ENCODE assay signal across 20 cellular contexts in genomic region chr7:54995166-54995565, GRCh38. TPM values are rescaled to one million over a fixed set of nuclear protein-coding genes. Genes with fewer than 3 reads are reported as not detected.
A peak's percentile ranks its signal among the peaks of the same experiment; 100 is the strongest.
DNase-seq lines count a peak whose midpoint lies in the region; ATAC-seq and TF ChIP-seq lines count a peak whose summit lies in the region.
"Had no signal": no experiment of that assay in that cellular context is flagged by ENCODE, and none has a peak within 500 bp of the region (broad histone marks: within the 10 kb centered on the region; RNA-seq: fewer than 3 reads in every experiment).

No MANE protein-coding gene starts in this region.

- intact Hi-C loops in Calu3 (cut with micrococcal nuclease; ENCODE audit: unreplicated experiment) = no loop called here

- 94% methylated on average over 5 of the region's 5 CpGs for WGBS in hepatocyte (ENCODE audit: low lambda C conversion rate, missing lambda C conversion rate)

- no peak for DNase-seq in Calu3
- DNase-seq in T-helper 17 cell = no peak
- DNase-seq in hepatocyte (ENCODE audit: low spot score) = no peak
- no peak for DNase-seq in dedifferentiated amniotic fluid mesenchymal stem cell (ENCODE audit: extremely low spot score)
- DNase-seq in DMS114 treated with DMSO at 0.1 percent for 48 hours (lab: John Stamatoyannopoulos, UW; ENCODE audit: unreplicated experiment) = no peak
- no peak for DNase-seq in GM10248 (ENCODE audit: extremely low spot score)
- DNase-seq: activated B cell treated with CpG ODN at 0.5 μM for 24 hours, cortex of kidney, DND-41, left cardiac atrium, mesendoderm, NCI-H1417, NCI-H510A had no signal

- H3K4me3 ChIP-seq in ACC112 (ENCODE audit: low read depth, low read length) = peak overlapping the region; percentile 24; the same call in 1 of the 2 replicates
- no peak overlapping the region for H3K4me3 ChIP-seq in hepatocyte
- H3K4me3 ChIP-seq: cardiac muscle cell, GM23338, skin epidermis, thoracic aorta had no signal

- peak overlapping the region; percentile 66 for H3K27ac ChIP-seq in ACC112 (ENCODE audit: low read depth, low read length)
- peak overlapping the region; percentile 71 for H3K27ac ChIP-seq in hepatocyte
- H3K27ac ChIP-seq: cardiac muscle cell, HL-60, skin epidermis, thoracic aorta had no signal

- no peaks in the 10 kb centered on the region for H3K27me3 ChIP-seq in ACC112 (ENCODE audit: insufficient read depth, low read length)
- H3K27me3 ChIP-seq in hepatocyte = no peaks in the 10 kb centered on the region
- H3K27me3 ChIP-seq: cardiac muscle cell had no signal

- H3K4me1 Mint-ChIP-seq in Calu3 (ENCODE audit: low read depth, unreplicated experiment) (peaks cover 32% of the 10 kb centered on the region), T-helper 17 cell (peaks cover 15% of the 10 kb centered on the region)
- H3K4me1 Mint-ChIP-seq: activated B cell treated with CpG ODN at 0.5 μM for 24 hours had no signal

- H3K27me3 Mint-ChIP-seq in Calu3 (ENCODE audit: unreplicated experiment) (no peaks in the 10 kb centered on the region), T-helper 17 cell (peaks cover 6% of the 10 kb centered on the region)

- H3K9me3 ChIP-seq in T-helper 17 cell (ENCODE audit: control insufficient read depth, low read length, poor library complexity, severe bottlenecking) (no peaks in the 10 kb centered on the region), hepatocyte (ENCODE audit: low read depth) (no peaks in the 10 kb centered on the region)
- H3K9me3 ChIP-seq: thoracic aorta had no signal

- POLR2A ChIA-PET in GM10248 (lab: Yijun Ruan, JAX) = no interaction called here

- no peaks in the 10 kb centered on the region for H3K9me2 ChIP-seq in hepatocyte (replicated peaks; ENCODE audit: insufficient read depth)

- no TSS peak for BruUV-seq in Calu3 (replicated peaks; lab: Mats Ljungman, UMichigan)

- ATAC-seq in T-helper 17 cell = no peak
- ATAC-seq: GM23338, left cardiac atrium had no signal

- no peaks in the 10 kb centered on the region for H4K20me1 ChIP-seq in hepatocyte (ENCODE audit: insufficient read depth, poor library complexity, severe bottlenecking)

- no peak overlapping the region for H3K4me2 ChIP-seq in hepatocyte
- H3K4me2 ChIP-seq: GM23338 had no signal

- no peak overlapping the region for H3K4me3 Mint-ChIP-seq in Calu3 (ENCODE audit: low read depth, unreplicated experiment)
- H3K4me3 Mint-ChIP-seq in T-helper 17 cell = no peak overlapping the region
- H3K4me3 Mint-ChIP-seq: activated B cell treated with CpG ODN at 0.5 μM for 24 hours, GM23338 had no signal

- H3K27ac Mint-ChIP-seq in Calu3 (ENCODE audit: unreplicated experiment) (peak overlapping the region; percentile 47), T-helper 17 cell (peak overlapping the region; percentile 24)
- H3K27ac Mint-ChIP-seq: activated B cell treated with CpG ODN at 0.5 μM for 24 hours, GM23338 had no signal

- H3K9me3 Mint-ChIP-seq in Calu3 (ENCODE audit: low read depth, unreplicated experiment) = peaks cover 2% of the 10 kb centered on the region
- H3K9me3 Mint-ChIP-seq: activated B cell treated with CpG ODN at 0.5 μM for 24 hours; GM23338; T-helper 2 cell treated with Interferon-gamma antibody and Interleukin-4, amounts not matched to agents 5 μg/mL and 100 μg/mL, for 36 hours had no signal

- H2AFZ ChIP-seq in ACC112 (ENCODE audit: low read length, unreplicated experiment) (no peak overlapping the region), hepatocyte (no peak overlapping the region)
- H2AFZ ChIP-seq: GM23338 had no signal

- TF ChIP-seq CTCF in Calu3 (IDR thresholded peaks at IDR 0.05; ENCODE audit: unreplicated experiment) (no peak), hepatocyte (IDR thresholded peaks at IDR 0.05; ENCODE audit: poor library complexity) (no peak), GM10248 (IDR thresholded peaks at IDR 0.05; ENCODE audit: control extremely low read depth, extremely low read depth, low read depth, missing control alignments) (no peak)

- H3K4me1 ChIP-seq in ACC112 (ENCODE audit: control insufficient read depth, insufficient read depth, low read length, unreplicated experiment) (peaks cover 30% of the 10 kb centered on the region), hepatocyte (ENCODE audit: insufficient read depth) (no peaks in the 10 kb centered on the region)

- H3K79me2 ChIP-seq in ACC112 (ENCODE audit: control insufficient read depth, insufficient read depth, low read length, unreplicated experiment) = no peaks in the 10 kb centered on the region
- H3K79me2 ChIP-seq in hepatocyte = no peaks in the 10 kb centered on the region

- CTCF ChIA-PET in Calu3 (lab: Charles Lee) (interaction anchor here (1.9 kb wide), 1 partner anchor 9 kb away, joined by 7 read pairs; no protein-coding TSS in a partner anchor), GM10248 (lab: Yijun Ruan, JAX) (no interaction called here)

- H3K36me3 Mint-ChIP-seq in Calu3 (ENCODE audit: insufficient read depth, unreplicated experiment) (peaks cover 4% of the 10 kb centered on the region), T-helper 17 cell (ENCODE audit: low read depth) (no peaks in the 10 kb centered on the region)

- H3K36me3 ChIP-seq in ACC112 (ENCODE audit: insufficient read depth, low read length) = no peaks in the 10 kb centered on the region
- no peaks in the 10 kb centered on the region for H3K36me3 ChIP-seq in hepatocyte (replicated peaks; ENCODE audit: insufficient read depth, low read depth)
- H3K36me3 ChIP-seq: cardiac muscle cell, thoracic aorta had no signal

RNA-seq across cellular contexts. Expression of gene EGFR, which starts 23.7 kb away (rescaled TPM):
- total RNA-seq in Calu3 (2022) (85.3 and 87.4 TPM in 2 replicates), T-helper 17 cell (not detected), hepatocyte (40.6 and 51.0 TPM in 2 replicates)
- 21.6 and 28.3 TPM in 2 replicates for polyA plus RNA-seq in hepatocyte
- total RNA-seq: activated B cell treated with CpG ODN at 0.5 μM for 24 hours had no signal

Comparison
In these comparisons a context has a peak if more than half of its experiments do, and no peak if none do; other contexts are left out.
1. RNA of gene EGFR, which starts 23.7 kb away (total RNA-seq): 85.3 to 87.4 TPM in Calu3 and 40.6 to 51.0 TPM in hepatocyte; not detected in T-helper 17 cell; every median in the first group is over 10 times any median in the second.